In genomic region chr2:166520604-166521003, GRCh38 we compare ENCODE assay signal across 30 cellular contexts. TPM values are rescaled to one million over a fixed set of nuclear protein-coding genes. Genes with fewer than 3 reads are reported as not detected.
"Had no signal": no experiment of that assay in that cellular context is flagged by ENCODE, and none has a peak within 500 bp of the region (broad histone marks: within the 10 kb centered on the region; RNA-seq: fewer than 3 reads in every experiment).

No MANE protein-coding gene starts in this region.

- H3K4me3 ChIP-seq: colonic mucosa, coronary artery, dorsolateral prefrontal cortex, esophagus muscularis mucosa, esophagus squamous epithelium, gastrocnemius medialis, gastroesophageal sphincter, heart left ventricle, heart right ventricle had no signal

- ATAC-seq: effector memory CD8-positive, alpha-beta T cell; esophagus mucosa; foreskin keratinocyte; gastrocnemius medialis; gastroesophageal sphincter; heart left ventricle; heart right ventricle had no signal

- FAIRE-seq: colon, endometrium, endothelial cell of umbilical vein, frontal cortex had no signal

- H3K4me1 ChIP-seq: colonic mucosa, esophagus squamous epithelium, foreskin keratinocyte, gastrocnemius medialis had no signal

- H3K36me3 ChIP-seq: colonic mucosa, esophagus muscularis mucosa, esophagus squamous epithelium, gastrocnemius medialis, gastroesophageal sphincter, heart left ventricle, heart right ventricle had no signal

- H3K27ac ChIP-seq: colonic mucosa, coronary artery, dorsolateral prefrontal cortex, epithelial cell of prostate, esophagus muscularis mucosa, esophagus squamous epithelium, foreskin keratinocyte, gastrocnemius medialis, gastroesophageal sphincter, heart left ventricle, heart right ventricle had no signal

- H3K9me3 ChIP-seq: colonic mucosa, esophagus muscularis mucosa, esophagus squamous epithelium, gastrocnemius medialis, gastroesophageal sphincter, heart left ventricle, heart right ventricle had no signal

- DNase-seq: colonic mucosa; cortex of kidney; dermis blood vessel endothelial cell; dorsolateral prefrontal cortex; effector CD4-positive, alpha-beta T cell; effector CD8-positive, alpha-beta T cell; effector memory CD4-positive, alpha-beta T cell; effector memory CD8-positive, alpha-beta T cell; endodermal cell; erythroblast; esophagus squamous epithelium; foreskin fibroblast; foreskin keratinocyte; foreskin melanocyte; gastrocnemius medialis; glutamatergic neuron; head of caudate nucleus; heart left ventricle; heart right ventricle had no signal

- H3K27me3 ChIP-seq: esophagus muscularis mucosa, esophagus squamous epithelium, gastrocnemius medialis, gastroesophageal sphincter, heart left ventricle had no signal

RNA-seq across cellular contexts. Expression of gene SCN7A, which starts 26.6 kb away (rescaled TPM):
- total RNA-seq: dermis blood vessel endothelial cell, dermis microvascular lymphatic vessel endothelial cell, endothelial cell of umbilical vein, foreskin keratinocyte, glomerular endothelial cell had no signal
- polyA plus RNA-seq: endothelial cell of umbilical vein had no signal
